22 cellular contexts compared by ENCODE assay signal in genomic region chr19:2759392-2759791, GRCh38. TPM values are rescaled to one million over a fixed set of nuclear protein-coding genes. Genes with fewer than 3 reads are reported as not detected.
"Had no signal": no experiment of that assay in that cellular context is flagged by ENCODE, and none has a peak within 500 bp of the region (broad histone marks: within the 10 kb centered on the region; RNA-seq: fewer than 3 reads in every experiment).

No MANE protein-coding gene starts in this region.

- H3K27me3 Mint-ChIP-seq: naive thymus-derived CD8-positive, alpha-beta T cell; stimulated activated memory B cell treated with anti-CD40 and anti-IgM and Interleukin-4, amounts not matched to agents 10 μg/mL and 1 μg/mL and 100 μg/mL, for 72 hours; stimulated activated naive CD8-positive, alpha-beta T cell treated with anti-CD3 and anti-CD28 coated beads, Interleukin-15, Interleukin-2, amounts not matched to agents 100 ng/mL and 50 ng/mL, for 24 hours had no signal

- H3K4me3 ChIP-seq: esophagus muscularis mucosa, gastrocnemius medialis, heart right ventricle, psoas muscle, right lobe of liver, spleen, tibial artery, upper lobe of right lung, vagina had no signal

- DNase-seq: effector memory CD4-positive, alpha-beta T cell; gastrocnemius medialis; heart right ventricle; hypothalamus; kidney glomerular epithelial cell; naive thymus-derived CD8-positive, alpha-beta T cell; psoas muscle; retina; right lobe of liver; spleen; stimulated activated CD4-positive, alpha-beta T cell treated with anti-CD3 and anti-CD28 coated beads, Interleukin-15, amount 100 ng/mL, for 24 hours; stimulated activated CD4-positive, alpha-beta T cell treated with anti-CD3 and anti-CD28 coated beads, Interleukin-1b, Interleukin-23, amount 100 ng/mL, for 48 hours; stimulated activated CD4-positive, alpha-beta T cell treated with anti-CD3 and anti-CD28 coated beads, Interleukin-4, amount 100 ng/mL, for 24 hours; tibial artery; upper lobe of right lung had no signal

- H3K4me1 ChIP-seq: esophagus muscularis mucosa, gastrocnemius medialis, heart right ventricle, psoas muscle, right lobe of liver, tibial artery, upper lobe of right lung, vagina had no signal

- H3K4me1 Mint-ChIP-seq: stimulated activated memory B cell treated with anti-CD40 and anti-IgM and Interleukin-4, amounts not matched to agents 10 μg/mL and 1 μg/mL and 100 μg/mL, for 72 hours had no signal

- H3K27ac Mint-ChIP-seq: naive thymus-derived CD8-positive, alpha-beta T cell; stimulated activated memory B cell treated with anti-CD40 and anti-IgM and Interleukin-4, amounts not matched to agents 10 μg/mL and 1 μg/mL and 100 μg/mL, for 72 hours; stimulated activated naive CD8-positive, alpha-beta T cell treated with anti-CD3 and anti-CD28 coated beads, Interleukin-15, Interleukin-2, amounts not matched to agents 100 ng/mL and 50 ng/mL, for 24 hours had no signal

- H3K27ac ChIP-seq: epithelial cell of prostate, esophagus muscularis mucosa, gastrocnemius medialis, heart right ventricle, neutrophil, psoas muscle, right lobe of liver, spleen, tibial artery, upper lobe of right lung, vagina had no signal

- ATAC-seq: gastrocnemius medialis; heart right ventricle; naive thymus-derived CD8-positive, alpha-beta T cell; psoas muscle; right lobe of liver; stimulated activated memory B cell treated with anti-CD40 and anti-IgM and Interleukin-4, amounts not matched to agents 10 μg/mL and 1 μg/mL and 100 μg/mL, for 72 hours had no signal

- H3K27me3 ChIP-seq: esophagus muscularis mucosa, gastrocnemius medialis, heart right ventricle, neutrophil, right lobe of liver, spleen, tibial artery, upper lobe of right lung, vagina had no signal

- H3K9me3 ChIP-seq: esophagus muscularis mucosa, gastrocnemius medialis, heart right ventricle, neutrophil, psoas muscle, right lobe of liver, spleen, tibial artery, upper lobe of right lung, vagina had no signal

- H3K9me3 Mint-ChIP-seq: naive thymus-derived CD8-positive, alpha-beta T cell; stimulated activated memory B cell treated with anti-CD40 and anti-IgM and Interleukin-4, amounts not matched to agents 10 μg/mL and 1 μg/mL and 100 μg/mL, for 72 hours; stimulated activated naive CD8-positive, alpha-beta T cell treated with anti-CD3 and anti-CD28 coated beads, Interleukin-15, Interleukin-2, amounts not matched to agents 100 ng/mL and 50 ng/mL, for 24 hours had no signal

- H3K4me3 Mint-ChIP-seq: naive thymus-derived CD8-positive, alpha-beta T cell; stimulated activated memory B cell treated with anti-CD40 and anti-IgM and Interleukin-4, amounts not matched to agents 10 μg/mL and 1 μg/mL and 100 μg/mL, for 72 hours; stimulated activated naive CD8-positive, alpha-beta T cell treated with anti-CD3 and anti-CD28 coated beads, Interleukin-15, Interleukin-2, amounts not matched to agents 100 ng/mL and 50 ng/mL, for 24 hours had no signal

RNA-seq across cellular contexts. Expression of gene DIRAS1, which starts 38.2 kb away (rescaled TPM):
- polyA plus RNA-seq: naive thymus-derived CD8-positive, alpha-beta T cell had no signal

RNA-seq across cellular contexts. Expression of gene GNG7, which starts 56.9 kb away (rescaled TPM):
- total RNA-seq: fibroblast of villous mesenchyme had no signal
